In genomic region chr12:41205070-41205715, GRCh38 we compare ENCODE assay signal across 11 cellular contexts. TPM values are rescaled to one million over a fixed set of nuclear protein-coding genes. Genes with fewer than 3 reads are reported as not detected.
DNase-seq lines count a peak whose midpoint lies in the region; ATAC-seq and TF ChIP-seq lines count a peak whose summit lies in the region.
"Had no signal": no experiment of that assay in that cellular context is flagged by ENCODE, and none has a peak within 500 bp of the region (broad histone marks: within the 10 kb centered on the region; RNA-seq: fewer than 3 reads in every experiment).

No MANE protein-coding gene starts in this region.

- H3K36me3 Mint-ChIP-seq in brain: no peaks in the 10 kb centered on the region

- peak; percentile 51 for DNase-seq in pons (ENCODE audit: low spot score)
- DNase-seq in T-helper 9 cell: no peak
- no peak for DNase-seq in NCI-H2081 treated with DMSO at 0.1 percent for 48 hours (lab: John Stamatoyannopoulos, UW)
- no peak for DNase-seq in ecto neural progenitor cell (ENCODE audit: low spot score)
- DNase-seq in amniotic stem cell (lab: John Stamatoyannopoulos, UW): no peak
- DNase-seq: DND-41, NCI-H2171 treated with DMSO at 0.1 percent for 48 hours had no signal

- TF ChIP-seq CTCF in brain (conservative IDR thresholded peaks at IDR 0.05): no peak

- ATAC-seq in GM18498 (IDR thresholded peaks at IDR 0.05; ENCODE audit: unreplicated experiment) (peak; percentile 63), HG03159 (IDR thresholded peaks at IDR 0.05; ENCODE audit: unreplicated experiment) (peak; percentile 53)

- H3K27me3 Mint-ChIP-seq in brain: no peaks in the 10 kb centered on the region

- H3K27ac Mint-ChIP-seq in brain: peak overlapping the region in 2 of 5 experiments; percentile 9 to 12

- H3K4me3 Mint-ChIP-seq in brain: peak overlapping the region in 3 of 5 experiments; percentile 1 to 57 (median 3)
- H3K4me3 Mint-ChIP-seq: neural crest cell had no signal

- H3K9me3 Mint-ChIP-seq in brain: peaks cover 0 to 2% (median 0%) of the 10 kb centered on the region in 5 experiments

- H3K4me1 Mint-ChIP-seq in brain: peaks cover 14% of the 10 kb centered on the region

RNA-seq across cellular contexts. Expression of gene PDZRN4, which starts 17.1 kb away (rescaled TPM):
- polyA plus RNA-seq in brain (ENCODE audit: insufficient read depth, low read depth, low replicate concordance): 0.68 TPM
